Comparison of ENCODE assay signal across 29 cellular contexts in the genomic region with DNA sequence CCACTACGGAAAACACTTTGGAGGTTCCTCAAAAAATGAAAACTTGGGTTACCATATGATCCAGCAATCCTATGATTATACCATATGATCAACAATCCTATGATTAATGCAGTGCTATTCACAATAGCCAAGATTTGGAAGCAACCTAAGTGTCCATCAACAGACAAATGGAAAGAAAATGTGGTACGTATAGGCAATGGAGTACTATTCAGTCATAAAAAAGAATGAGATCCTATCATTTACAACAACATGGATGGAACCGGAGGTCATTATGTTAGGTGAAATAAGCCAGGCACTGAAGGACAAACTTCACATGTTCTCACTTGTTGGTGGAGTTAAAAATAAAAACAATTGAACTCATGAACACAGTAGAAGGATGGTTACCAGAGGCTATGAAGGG.
"Had no signal": no experiment of that assay in that cellular context is flagged by ENCODE, and none has a peak within 500 bp of the region (broad histone marks: within the 10 kb centered on the region; RNA-seq: fewer than 3 reads in every experiment).

No MANE protein-coding gene starts in this region.

- H3K4me1 Mint-ChIP-seq: endodermal cell had no signal

- H3K4me2 ChIP-seq: hepatocyte had no signal

- H3K27ac ChIP-seq: coronary artery, dorsolateral prefrontal cortex, epithelial cell of prostate, esophagus muscularis mucosa, esophagus squamous epithelium, foreskin keratinocyte, gastrocnemius medialis, gastroesophageal sphincter, heart left ventricle, heart right ventricle, hepatocyte had no signal

- H3K27me3 ChIP-seq: dorsolateral prefrontal cortex, esophagus muscularis mucosa, esophagus squamous epithelium, foreskin keratinocyte, gastrocnemius medialis, gastroesophageal sphincter, heart left ventricle, heart right ventricle, hepatocyte had no signal

- FAIRE-seq: endometrium, endothelial cell of umbilical vein, frontal cortex had no signal

- H3K27me3 Mint-ChIP-seq: dendritic cell treated with granulocyte-macrophage colony-stimulating factor and Interleukin-4, amounts not matched to agents 40 ng/mL and 50 ng/mL, for 4 days; effector memory CD8-positive, alpha-beta T cell had no signal

- H2AFZ ChIP-seq: hepatocyte had no signal

- H3K4me3 ChIP-seq: coronary artery, dorsolateral prefrontal cortex, esophagus muscularis mucosa, esophagus squamous epithelium, gastrocnemius medialis, gastroesophageal sphincter, heart left ventricle, heart right ventricle, hepatocyte had no signal

- H3K4me3 Mint-ChIP-seq: dendritic cell treated with granulocyte-macrophage colony-stimulating factor and Interleukin-4, amounts not matched to agents 40 ng/mL and 50 ng/mL, for 4 days; effector memory CD8-positive, alpha-beta T cell; endodermal cell had no signal

- H3K79me2 ChIP-seq: hepatocyte had no signal

- ATAC-seq: effector memory CD8-positive, alpha-beta T cell; esophagus mucosa; foreskin keratinocyte; gastrocnemius medialis; gastroesophageal sphincter; heart left ventricle; heart right ventricle had no signal

- DNase-seq: cortex of kidney; dermis blood vessel endothelial cell; dorsolateral prefrontal cortex; effector CD4-positive, alpha-beta T cell; effector CD8-positive, alpha-beta T cell; effector memory CD4-positive, alpha-beta T cell; effector memory CD8-positive, alpha-beta T cell; endodermal cell; erythroblast; esophagus squamous epithelium; foreskin fibroblast; foreskin keratinocyte; foreskin melanocyte; gastrocnemius medialis; glutamatergic neuron; head of caudate nucleus; heart left ventricle; heart right ventricle; hippocampal formation had no signal

- H3K36me3 ChIP-seq: gastrocnemius medialis had no signal

- H3K4me1 ChIP-seq: esophagus muscularis mucosa, esophagus squamous epithelium, gastrocnemius medialis, gastroesophageal sphincter, heart left ventricle, heart right ventricle had no signal

- H3K9me3 ChIP-seq: esophagus squamous epithelium, gastrocnemius medialis, gastroesophageal sphincter had no signal

- H3K27ac Mint-ChIP-seq: dendritic cell treated with granulocyte-macrophage colony-stimulating factor and Interleukin-4, amounts not matched to agents 40 ng/mL and 50 ng/mL, for 4 days; effector memory CD8-positive, alpha-beta T cell; endodermal cell had no signal
